Comparison of ENCODE assay signal across 18 cellular contexts in the genomic region with DNA sequence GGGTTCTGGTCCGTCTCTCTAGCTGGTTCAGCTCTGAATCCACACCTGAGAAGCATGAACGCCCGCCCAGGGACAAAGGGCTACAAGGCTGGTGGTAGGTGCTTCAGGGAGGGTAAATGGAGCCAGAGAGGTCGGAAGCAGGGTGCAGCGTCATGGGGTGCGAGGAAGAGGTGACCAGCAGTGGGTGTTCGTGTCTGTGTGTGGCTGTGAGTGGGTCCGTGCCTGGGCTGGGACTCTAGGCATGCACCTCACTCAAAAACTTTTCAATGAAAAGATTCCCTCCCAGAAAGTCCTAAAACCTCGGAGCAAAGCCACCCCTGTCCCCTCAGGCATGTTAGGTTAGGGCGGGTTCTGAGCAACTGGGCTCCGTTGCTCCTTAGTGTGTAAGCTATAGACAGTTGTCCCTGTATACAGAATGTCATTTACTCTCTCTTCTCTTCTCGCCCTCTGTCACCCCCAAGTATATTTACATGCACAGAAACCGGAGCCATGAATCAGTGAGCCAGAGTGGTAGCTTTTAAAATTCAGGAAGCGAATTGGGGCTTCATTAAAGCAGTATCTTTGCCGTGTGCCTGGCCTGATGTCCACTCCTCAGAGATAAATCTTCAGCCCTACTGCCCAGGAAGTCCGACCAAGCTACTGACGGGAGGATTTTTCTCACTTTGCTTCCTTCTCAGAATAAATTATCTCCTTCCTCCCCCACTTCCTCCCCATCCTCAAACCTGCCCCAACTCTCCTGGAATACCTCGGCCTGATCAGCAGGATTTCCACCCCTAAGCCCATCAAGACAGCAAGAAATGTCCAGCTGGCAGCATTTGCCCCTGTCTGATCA. TPM values are rescaled to one million over a fixed set of nuclear protein-coding genes. Genes with fewer than 3 reads are reported as not detected.
A peak's percentile ranks its signal among the peaks of the same experiment; 100 is the strongest.
DNase-seq lines count a peak whose midpoint lies in the region; ATAC-seq and TF ChIP-seq lines count a peak whose summit lies in the region.
"Had no signal": no experiment of that assay in that cellular context is flagged by ENCODE, and none has a peak within 500 bp of the region (broad histone marks: within the 10 kb centered on the region; RNA-seq: fewer than 3 reads in every experiment).

No MANE protein-coding gene starts in this region.

- H3K4me1 ChIP-seq in CD4-positive, alpha-beta memory T cell (ENCODE audit: insufficient read depth, low read length): peaks cover 62% of the 10 kb centered on the region
- peaks cover 36 to 39% of the 10 kb centered on the region in 2 donors for H3K4me1 ChIP-seq in naive thymus-derived CD4-positive, alpha-beta T cell (ENCODE audit: control insufficient read depth in 2 of 2, insufficient read depth in 2 of 2, low read length in 2 of 2)

- POLR2A ChIA-PET in CD4-positive, alpha-beta memory T cell (lab: Charles Lee; ENCODE audit: partially characterized antibody): interaction anchor here (0.8 to 1.7 kb wide), 6 partner anchors 9 to 290 kb away, joined by 3 to 5 read pairs (median 4); partner anchors contain the start of gene GATA3
- POLR2A ChIA-PET in naive thymus-derived CD4-positive, alpha-beta T cell (lab: Charles Lee): interaction anchor here (0.8 kb wide), 1 partner anchor 1625 kb away, joined by 3 read pairs; no protein-coding TSS in a partner anchor

- peaks cover 38 to 80% (median 57%) of the 10 kb centered on the region in 4 donors for H3K4me1 Mint-ChIP-seq in CD4-positive, alpha-beta memory T cell
- peaks cover 73% of the 10 kb centered on the region for H3K4me1 Mint-ChIP-seq in activated T-helper 2 cell treated with anti-CD3 and anti-CD28 coated beads, Interferon-gamma antibody, Interleukin-2, Interleukin-4, amounts not matched to agents 10 μg/mL and 5 μg/mL and 100 μg/mL, durations not matched to agents 14 hours and 24 hours and 36 hours (ENCODE audit: low read depth)
- peaks cover 41 to 77% (median 65%) of the 10 kb centered on the region in 7 donors for H3K4me1 Mint-ChIP-seq in naive thymus-derived CD4-positive, alpha-beta T cell

- no peak overlapping the region for H3K4me3 ChIP-seq in CD4-positive, alpha-beta memory T cell (ENCODE audit: low read length in 2 of 2)
- H3K4me3 ChIP-seq in naive thymus-derived CD4-positive, alpha-beta T cell (ENCODE audit: low read length): no peak overlapping the region
- H3K4me3 ChIP-seq: BLaER1, vagina had no signal

- peaks cover 0 to 40% (median 15%) of the 10 kb centered on the region in 8 donors for H3K9me3 Mint-ChIP-seq in CD4-positive, alpha-beta memory T cell
- H3K9me3 Mint-ChIP-seq in activated T-helper 2 cell treated with anti-CD3 and anti-CD28 coated beads, Interferon-gamma antibody, Interleukin-2, Interleukin-4, amounts not matched to agents 10 μg/mL and 5 μg/mL and 100 μg/mL, durations not matched to agents 14 hours and 24 hours and 36 hours: no peaks in the 10 kb centered on the region
- H3K9me3 Mint-ChIP-seq in naive thymus-derived CD4-positive, alpha-beta T cell: peaks cover 4 to 38% (median 7%) of the 10 kb centered on the region in 11 donors

- H3K4me3 Mint-ChIP-seq in CD4-positive, alpha-beta memory T cell: peak overlapping the region in 5 of 8 donors; percentile 9 to 75 (median 26)
- peak overlapping the region; percentile 2 for H3K4me3 Mint-ChIP-seq in activated T-helper 2 cell treated with anti-CD3 and anti-CD28 coated beads, Interferon-gamma antibody, Interleukin-2, Interleukin-4, amounts not matched to agents 10 μg/mL and 5 μg/mL and 100 μg/mL, durations not matched to agents 14 hours and 24 hours and 36 hours (ENCODE audit: low read depth)
- H3K4me3 Mint-ChIP-seq in naive thymus-derived CD4-positive, alpha-beta T cell: peak overlapping the region in 6 of 10 donors; percentile 17 to 70 (median 54)

- peaks cover 0 to 1% of the 10 kb centered on the region in 2 donors for H3K36me3 Mint-ChIP-seq in CD4-positive, alpha-beta memory T cell
- peaks cover 30% of the 10 kb centered on the region for H3K36me3 Mint-ChIP-seq in activated T-helper 2 cell treated with anti-CD3 and anti-CD28 coated beads, Interferon-gamma antibody, Interleukin-2, Interleukin-4, amounts not matched to agents 10 μg/mL and 5 μg/mL and 100 μg/mL, durations not matched to agents 14 hours and 24 hours and 36 hours (ENCODE audit: low read depth)
- H3K36me3 Mint-ChIP-seq in naive thymus-derived CD4-positive, alpha-beta T cell: peaks cover 0 to 7% (median 4%) of the 10 kb centered on the region in 5 donors
- H3K36me3 Mint-ChIP-seq: brain had no signal

- peaks cover 95% of the 10 kb centered on the region for H3K27me3 ChIP-seq in CD4-positive, alpha-beta memory T cell (ENCODE audit: insufficient read depth, low read length)
- H3K27me3 ChIP-seq in naive thymus-derived CD4-positive, alpha-beta T cell (ENCODE audit: control insufficient read depth in 2 of 2, insufficient read depth in 2 of 2, low read length in 2 of 2): peaks cover 66 to 85% of the 10 kb centered on the region in 2 donors

- DNase-seq in CD4-positive, alpha-beta memory T cell: peak in 1 of 5 donors; percentile 10
- no peak for DNase-seq in activated T-helper 2 cell treated with anti-CD3 and anti-CD28 coated beads, Interferon-gamma antibody, Interleukin-2, Interleukin-4, amounts not matched to agents 10 μg/mL and 5 μg/mL and 100 μg/mL, durations not matched to agents 14 hours and 24 hours and 36 hours (ENCODE audit: low spot score)
- peak in 1 of 9 donors; percentile 14 for DNase-seq in naive thymus-derived CD4-positive, alpha-beta T cell
- DNase-seq: activated naive CD4-positive, alpha-beta T cell; DMS53; Karpas-422; NCI-H1417 treated with DMSO at 0.1 percent for 48 hours; NCI-H2227 treated with DMSO at 0.1 percent for 48 hours; nucleus accumbens; T-helper 9 cell had no signal

- H3K36me3 ChIP-seq in CD4-positive, alpha-beta memory T cell (ENCODE audit: insufficient read depth, low read length): no peaks in the 10 kb centered on the region
- no peaks in the 10 kb centered on the region for H3K36me3 ChIP-seq in naive thymus-derived CD4-positive, alpha-beta T cell (ENCODE audit: control insufficient read depth in 2 of 3, insufficient read depth in 3 of 3, low read length in 3 of 3)
- H3K36me3 ChIP-seq: BLaER1, vagina had no signal

- ATAC-seq in naive thymus-derived CD4-positive, alpha-beta T cell: no peak
- ATAC-seq in HG03159 (IDR thresholded peaks at IDR 0.05; ENCODE audit: unreplicated experiment) (no peak), GM18870 (IDR thresholded peaks at IDR 0.05; ENCODE audit: unreplicated experiment) (no peak), HG03280 (IDR thresholded peaks at IDR 0.05; ENCODE audit: unreplicated experiment) (no peak), HG02571 (IDR thresholded peaks at IDR 0.05; ENCODE audit: unreplicated experiment) (no peak)

- no peak for TF ChIP-seq CTCF in 22Rv1 (IDR thresholded peaks at IDR 0.05)

- H3K27ac ChIP-seq in 22Rv1: peak overlapping the region; percentile 86
- no peak overlapping the region for H3K27ac ChIP-seq in CD4-positive, alpha-beta memory T cell (ENCODE audit: low read depth, low read length)
- no peak overlapping the region for H3K27ac ChIP-seq in naive thymus-derived CD4-positive, alpha-beta T cell (ENCODE audit: low read depth, low read length)
- H3K27ac ChIP-seq: BLaER1, vagina had no signal

- CTCF ChIA-PET in CD4-positive, alpha-beta memory T cell (lab: Charles Lee; ENCODE audit: partially characterized antibody): interaction anchor here (0.7 to 1.0 kb wide), 3 partner anchors 398 to 1167 kb away, joined by 3 to 4 read pairs (median 3); no protein-coding TSS in a partner anchor
- CTCF ChIA-PET in naive thymus-derived CD4-positive, alpha-beta T cell (lab: Charles Lee): interaction anchor here (0.6 to 1.6 kb wide), 3 partner anchors 11 to 1166 kb away, joined by 3 to 4 read pairs (median 3); no protein-coding TSS in a partner anchor

- H3K27me3 Mint-ChIP-seq in CD4-positive, alpha-beta memory T cell: peaks cover 83 to 89% of the 10 kb centered on the region in 2 donors
- peaks cover 68% of the 10 kb centered on the region for H3K27me3 Mint-ChIP-seq in activated T-helper 2 cell treated with anti-CD3 and anti-CD28 coated beads, Interferon-gamma antibody, Interleukin-2, Interleukin-4, amounts not matched to agents 10 μg/mL and 5 μg/mL and 100 μg/mL, durations not matched to agents 14 hours and 24 hours and 36 hours (ENCODE audit: low read depth)
- peaks cover 96 to 99% (median 98%) of the 10 kb centered on the region in 5 donors for H3K27me3 Mint-ChIP-seq in naive thymus-derived CD4-positive, alpha-beta T cell

- H3K27ac Mint-ChIP-seq in CD4-positive, alpha-beta memory T cell: peak overlapping the region in 5 of 7 donors; percentile 37 to 87 (median 79)
- peak overlapping the region; percentile 6 for H3K27ac Mint-ChIP-seq in activated T-helper 2 cell treated with anti-CD3 and anti-CD28 coated beads, Interferon-gamma antibody, Interleukin-2, Interleukin-4, amounts not matched to agents 10 μg/mL and 5 μg/mL and 100 μg/mL, durations not matched to agents 14 hours and 24 hours and 36 hours
- H3K27ac Mint-ChIP-seq in naive thymus-derived CD4-positive, alpha-beta T cell: peak overlapping the region in 6 of 9 donors; percentile 25 to 66 (median 48)

- H3K9me3 ChIP-seq in CD4-positive, alpha-beta memory T cell (ENCODE audit: control insufficient read depth in 1 of 2, low read length in 2 of 2): no peaks in the 10 kb centered on the region
- no peaks in the 10 kb centered on the region for H3K9me3 ChIP-seq in naive thymus-derived CD4-positive, alpha-beta T cell (ENCODE audit: control insufficient read depth in 2 of 3, low read length in 3 of 3)
- H3K9me3 ChIP-seq: vagina had no signal

- intact Hi-C loops in CD4-positive, alpha-beta memory T cell (cut with micrococcal nuclease): no loop called here
- intact Hi-C loops in activated T-helper 2 cell treated with anti-CD3 and anti-CD28 coated beads, Interferon-gamma antibody, Interleukin-2, Interleukin-4, amounts not matched to agents 10 μg/mL and 5 μg/mL and 100 μg/mL, durations not matched to agents 14 hours and 24 hours and 36 hours (cut with micrococcal nuclease): loop anchor here (5.0 kb wide), 1 partner anchor 170 kb away; no protein-coding TSS in a partner anchor
- intact Hi-C loops in naive thymus-derived CD4-positive, alpha-beta T cell (cut with micrococcal nuclease): loop anchor here in 1 of 2 donors (10.0 kb wide), 1 partner anchor 167 kb away; no protein-coding TSS in a partner anchor

RNA-seq across cellular contexts. Expression of gene GATA3, which starts 12.2 kb away (rescaled TPM):
- total RNA-seq in CD4-positive, alpha-beta memory T cell: 10 to 100 TPM; 61.9 to 63.8 TPM
- 10 to 100 TPM; 64.8 to 79.7 TPM for polyA plus RNA-seq in CD4-positive, alpha-beta memory T cell
- 281 and 293 TPM in 2 replicates for total RNA-seq in activated T-helper 2 cell treated with anti-CD3 and anti-CD28 coated beads, Interferon-gamma antibody, Interleukin-2, Interleukin-4, amounts not matched to agents 10 μg/mL and 5 μg/mL and 100 μg/mL, durations not matched to agents 14 hours and 24 hours and 36 hours
- 10 to 100 TPM; 31.2 to 60.1 (median 38.6) TPM for total RNA-seq in naive thymus-derived CD4-positive, alpha-beta T cell
- polyA plus RNA-seq in naive thymus-derived CD4-positive, alpha-beta T cell: 10 to 100 TPM; 24.0 to 30.9 TPM

Comparison
In these comparisons a context has a peak if more than half of its experiments do, and no peak if none do; other contexts are left out.
1. H3K27ac Mint-ChIP-seq: peak in every context shown above with its lines; median percentile 79 in CD4-positive, alpha-beta memory T cell; 48 in naive thymus-derived CD4-positive, alpha-beta T cell; 6 in activated T-helper 2 cell treated with anti-CD3 and anti-CD28 coated beads, Interferon-gamma antibody, Interleukin-2, Interleukin-4, amounts not matched to agents 10 μg/mL and 5 μg/mL and 100 μg/mL, durations not matched to agents 14 hours and 24 hours and 36 hours.
2. H3K4me3 Mint-ChIP-seq: peak in every context shown above with its lines; median percentile 54 in naive thymus-derived CD4-positive, alpha-beta T cell; 26 in CD4-positive, alpha-beta memory T cell; 2 in activated T-helper 2 cell treated with anti-CD3 and anti-CD28 coated beads, Interferon-gamma antibody, Interleukin-2, Interleukin-4, amounts not matched to agents 10 μg/mL and 5 μg/mL and 100 μg/mL, durations not matched to agents 14 hours and 24 hours and 36 hours.